ENCODE assay signal across 8 cellular contexts in the genomic region with DNA sequence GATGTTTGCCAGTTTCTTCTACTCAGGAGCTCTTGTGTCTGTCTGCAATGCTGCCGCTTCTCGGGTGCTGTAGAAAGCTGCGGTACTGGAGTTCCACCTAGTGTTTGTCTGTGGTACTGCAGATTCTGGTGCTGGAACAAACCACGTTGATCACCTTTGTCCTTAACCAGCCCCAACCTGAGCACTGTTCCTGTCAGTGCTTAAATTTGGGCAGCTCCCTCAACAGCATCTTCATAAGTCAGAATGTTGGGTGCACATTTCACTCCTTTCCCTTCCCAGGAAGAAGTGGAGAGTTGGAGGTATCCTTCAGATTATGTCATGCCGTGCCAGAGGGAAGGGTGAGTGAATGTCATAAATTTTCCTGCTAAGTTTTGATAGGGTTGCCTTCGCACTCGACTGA. TPM values are rescaled to one million over a fixed set of nuclear protein-coding genes. Genes with fewer than 3 reads are reported as not detected.
DNase-seq lines count a peak whose midpoint lies in the region; ATAC-seq and TF ChIP-seq lines count a peak whose summit lies in the region.

No MANE protein-coding gene starts in this region.

- H3K4me3 ChIP-seq in DND-41 (ENCODE audit: low read depth in 1 of 2, low read length in 2 of 2) (no peak overlapping the region), breast epithelium (no peak overlapping the region)

- no peaks in the 10 kb centered on the region for H3K79me2 ChIP-seq in DND-41 (ENCODE audit: insufficient read depth, low read length)

- no peak overlapping the region for H3K9ac ChIP-seq in DND-41 (ENCODE audit: low read depth, low read length)

- H3K27me3 ChIP-seq in DND-41 (ENCODE audit: insufficient read depth, low read length, poor library complexity): peaks cover 3% of the 10 kb centered on the region
- no peaks in the 10 kb centered on the region for H3K27me3 ChIP-seq in breast epithelium

- ATAC-seq in DND-41 (ENCODE audit: insufficient read depth, low read depth) (peak; percentile 95), HG02678 (IDR thresholded peaks at IDR 0.05; ENCODE audit: unreplicated experiment) (peak; percentile 68)

- no peak for TF ChIP-seq POLR2A in breast epithelium (IDR thresholded peaks at IDR 0.05)

- intact Hi-C loops in breast epithelium (cut with DNase I; ENCODE audit: low total_unique reads): no loop called here

- H3K9me3 ChIP-seq in DND-41 (ENCODE audit: insufficient read depth, low read length, severe bottlenecking): peaks cover 5% of the 10 kb centered on the region
- peaks cover 5 to 7% of the 10 kb centered on the region in 2 donors for H3K9me3 ChIP-seq in breast epithelium

- H2AFZ ChIP-seq in DND-41 (ENCODE audit: low read depth, low read length): no peak overlapping the region

- H3K36me3 ChIP-seq in DND-41 (ENCODE audit: insufficient read depth, low read length) (no peaks in the 10 kb centered on the region), breast epithelium (no peaks in the 10 kb centered on the region)

- no peak overlapping the region for H3K4me2 ChIP-seq in DND-41 (ENCODE audit: insufficient read depth, low read length)

- no peaks in the 10 kb centered on the region for H4K20me1 ChIP-seq in DND-41 (ENCODE audit: insufficient read depth, low read length)

- peak; percentile 98 for TF ChIP-seq CTCF in DND-41 (IDR thresholded peaks at IDR 0.05; ENCODE audit: borderline replicate concordance, extremely low read depth, low read length, poor library complexity, severe bottlenecking)
- peak; percentile 99 for TF ChIP-seq CTCF in VCaP (conservative IDR thresholded peaks at IDR 0.05)
- TF ChIP-seq CTCF in breast epithelium (IDR thresholded peaks at IDR 0.05): peak; percentile 82 to 92 (median 87)

- DNase-seq in DND-41 (peak; percentile 75), NCI-H2196 treated with DMSO at 0.1 percent for 48 hours (lab: John Stamatoyannopoulos, UW; ENCODE audit: unreplicated experiment) (peak; percentile 22), breast epithelium (ENCODE audit: low spot score in 2 of 2) (peak; percentile 57 to 72), islet precursor cell (peak; percentile 90), GF-D8 (lab: John Stamatoyannopoulos, UW) (no peak)
- DNase-seq in stimulated activated CD4-positive, alpha-beta T cell treated with anti-CD3 and anti-CD28 coated beads, Interleukin-1b, Interleukin-23, amount 100 ng/mL, for 1 hour (ENCODE audit: low read depth in 2 of 2): peak; percentile 42 to 48

- H3K4me1 ChIP-seq in DND-41 (ENCODE audit: insufficient read depth, low read length) (no peaks in the 10 kb centered on the region), breast epithelium (no peaks in the 10 kb centered on the region)

- no peak overlapping the region for H3K27ac ChIP-seq in DND-41 (ENCODE audit: low read length)
- no peak overlapping the region for H3K27ac ChIP-seq in VCaP
- no peak overlapping the region for H3K27ac ChIP-seq in breast epithelium

RNA-seq across cellular contexts. Expression of a gene that starts 48.7 kb away (rescaled TPM):
- total RNA-seq in breast epithelium: not detected
